Comparison of ENCODE assay signal across 24 cellular contexts in the genomic region with DNA sequence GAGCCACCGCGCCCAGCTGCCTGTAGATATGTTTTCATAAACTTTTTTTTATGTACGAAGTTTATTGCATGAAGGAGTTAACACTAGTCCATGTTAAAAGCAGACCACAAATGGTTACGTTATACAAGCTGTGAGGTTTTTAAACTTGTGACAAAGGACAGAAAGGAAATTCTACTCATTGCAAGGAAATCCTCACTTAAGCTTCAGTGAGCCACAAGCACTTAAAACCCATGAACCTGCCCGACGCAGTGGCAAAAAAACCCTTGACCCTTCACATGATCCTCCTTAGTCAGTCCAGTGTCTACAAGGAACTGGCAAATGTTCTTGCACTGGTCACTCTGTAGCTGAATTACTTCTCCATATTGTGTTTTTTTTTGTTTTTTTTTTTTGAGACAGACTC. TPM values are rescaled to one million over a fixed set of nuclear protein-coding genes. Genes with fewer than 3 reads are reported as not detected.
"Had no signal": no experiment of that assay in that cellular context is flagged by ENCODE, and none has a peak within 500 bp of the region (broad histone marks: within the 10 kb centered on the region; RNA-seq: fewer than 3 reads in every experiment).

No MANE protein-coding gene starts in this region.

- H3K4me3 Mint-ChIP-seq: naive thymus-derived CD4-positive, alpha-beta T cell; stimulated activated memory B cell treated with anti-CD40 and anti-IgM and Interleukin-4, amounts not matched to agents 10 μg/mL and 1 μg/mL and 100 μg/mL, for 72 hours; stimulated activated naive CD8-positive, alpha-beta T cell treated with anti-CD3 and anti-CD28 coated beads, Interleukin-15, Interleukin-2, amounts not matched to agents 100 ng/mL and 50 ng/mL, for 24 hours had no signal

- H3K27me3 Mint-ChIP-seq: stimulated activated memory B cell treated with anti-CD40 and anti-IgM and Interleukin-4, amounts not matched to agents 10 μg/mL and 1 μg/mL and 100 μg/mL, for 72 hours; stimulated activated naive CD8-positive, alpha-beta T cell treated with anti-CD3 and anti-CD28 coated beads, Interleukin-15, Interleukin-2, amounts not matched to agents 100 ng/mL and 50 ng/mL, for 24 hours had no signal

- ATAC-seq: heart left ventricle; left colon; left ventricle myocardium superior; naive thymus-derived CD4-positive, alpha-beta T cell; psoas muscle; right lobe of liver; stimulated activated memory B cell treated with anti-CD40 and anti-IgM and Interleukin-4, amounts not matched to agents 10 μg/mL and 1 μg/mL and 100 μg/mL, for 72 hours; upper lobe of right lung had no signal

- H3K27ac Mint-ChIP-seq: stimulated activated memory B cell treated with anti-CD40 and anti-IgM and Interleukin-4, amounts not matched to agents 10 μg/mL and 1 μg/mL and 100 μg/mL, for 72 hours; stimulated activated naive CD8-positive, alpha-beta T cell treated with anti-CD3 and anti-CD28 coated beads, Interleukin-15, Interleukin-2, amounts not matched to agents 100 ng/mL and 50 ng/mL, for 24 hours had no signal

- DNase-seq: dorsolateral prefrontal cortex; effector CD8-positive, alpha-beta T cell; heart left ventricle; left colon; left ventricle myocardium superior; mesendoderm; naive thymus-derived CD4-positive, alpha-beta T cell; occipital lobe; psoas muscle; retina; right lobe of liver; spleen; stimulated activated CD4-positive, alpha-beta T cell treated with anti-CD3 and anti-CD28 coated beads, Interleukin-15, amount 100 ng/mL, for 24 hours; stimulated activated CD4-positive, alpha-beta T cell treated with anti-CD3 and anti-CD28 coated beads, Interleukin-1b, Interleukin-23, amount 100 ng/mL, for 48 hours; stimulated activated CD4-positive, alpha-beta T cell treated with anti-CD3 and anti-CD28 coated beads, Interleukin-4, amount 100 ng/mL, for 24 hours; upper lobe of right lung had no signal

- H3K9me3 Mint-ChIP-seq: stimulated activated memory B cell treated with anti-CD40 and anti-IgM and Interleukin-4, amounts not matched to agents 10 μg/mL and 1 μg/mL and 100 μg/mL, for 72 hours; stimulated activated naive CD8-positive, alpha-beta T cell treated with anti-CD3 and anti-CD28 coated beads, Interleukin-15, Interleukin-2, amounts not matched to agents 100 ng/mL and 50 ng/mL, for 24 hours had no signal

RNA-seq across cellular contexts. Expression of a gene that starts 43.1 kb away (rescaled TPM):
- total RNA-seq: left ventricle myocardium superior, psoas muscle, skeletal muscle tissue had no signal

RNA-seq across cellular contexts. Expression of a gene that starts 45.3 kb away (rescaled TPM):
- total RNA-seq: chondrocyte, frontal cortex, kidney epithelial cell, left ventricle myocardium superior, temporal lobe, vagina had no signal
